ENCODE assay signal across 20 cellular contexts in the genomic region with DNA sequence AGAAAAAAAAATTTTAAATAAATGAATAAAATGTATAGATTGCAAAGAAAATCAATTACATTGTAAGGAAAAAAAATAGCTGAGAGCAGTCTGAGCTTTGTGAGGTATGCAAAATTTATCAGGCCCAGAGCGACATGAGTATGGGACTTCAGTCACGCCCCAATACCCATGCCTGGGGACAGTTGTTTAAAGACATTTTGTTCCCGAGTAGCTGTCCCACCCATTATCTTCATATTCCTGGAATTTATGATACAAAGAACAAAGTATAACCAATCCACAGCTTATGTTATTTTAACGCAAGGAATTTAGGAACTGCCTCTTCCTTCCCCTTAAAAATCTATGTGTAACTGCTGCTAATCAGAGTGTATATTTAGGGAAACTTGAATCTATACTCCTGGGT. TPM values are rescaled to one million over a fixed set of nuclear protein-coding genes. Genes with fewer than 3 reads are reported as not detected.
"Had no signal": no experiment of that assay in that cellular context is flagged by ENCODE, and none has a peak within 500 bp of the region (broad histone marks: within the 10 kb centered on the region; RNA-seq: fewer than 3 reads in every experiment).

No MANE protein-coding gene starts in this region.

- H3K4me1 ChIP-seq: prostate gland had no signal

- H3K4me1 Mint-ChIP-seq: activated T-helper 17 cell treated with anti-CD3 and anti-CD28 coated beads, Interleukin-2, amount 50 U/mL, for 72 hours had no signal

- H3K27ac Mint-ChIP-seq: activated naive CD4-positive, alpha-beta T cell treated with anti-CD3 and anti-CD28 coated beads for 36 hours; activated naive CD8-positive, alpha-beta T cell treated with anti-CD3 and anti-CD28 coated beads, Interleukin-2, amount 50 U/mL, for 24 hours; activated T-helper 17 cell treated with anti-CD3 and anti-CD28 coated beads, Interleukin-2, amount 50 U/mL, for 72 hours; endodermal cell; stimulated activated naive CD8-positive, alpha-beta T cell treated with anti-CD3 and anti-CD28 coated beads, Interleukin-15, amount 100 ng/mL, for 72 hours had no signal

- H3K36me3 ChIP-seq: gastroesophageal sphincter, heart right ventricle, prostate gland had no signal

- H3K4me3 Mint-ChIP-seq: stimulated activated naive CD8-positive, alpha-beta T cell treated with anti-CD3 and anti-CD28 coated beads, Interleukin-15, amount 100 ng/mL, for 72 hours had no signal

- H3K4me3 ChIP-seq: gastroesophageal sphincter, mucosa of descending colon, prostate gland had no signal

- DNase-seq: activated CD4-positive, CD25-positive, alpha-beta regulatory T cell treated with anti-CD3 and anti-CD28 coated beads, Interleukin-2, amount 50 U/mL, for 72 hours; activated naive CD4-positive, alpha-beta T cell treated with anti-CD3 and anti-CD28 coated beads for 36 hours; activated naive CD8-positive, alpha-beta T cell treated with anti-CD3 and anti-CD28 coated beads, Interleukin-2, amount 50 U/mL, for 24 hours; aorta; cerebellar nuclear complex; endodermal cell; heart right ventricle; left cardiac atrium; mucosa of descending colon; naive thymus-derived CD8-positive, alpha-beta T cell; occipital lobe; right cardiac atrium; stimulated activated naive CD8-positive, alpha-beta T cell treated with anti-CD3 and anti-CD28 coated beads, Interleukin-15, amount 100 ng/mL, for 72 hours; T-cell; T1000 had no signal

- H3K27me3 Mint-ChIP-seq: activated naive CD8-positive, alpha-beta T cell treated with anti-CD3 and anti-CD28 coated beads, Interleukin-2, amount 50 U/mL, for 24 hours had no signal

- H3K27me3 ChIP-seq: gastroesophageal sphincter, heart right ventricle had no signal

- H3K9me3 ChIP-seq: gastroesophageal sphincter, heart right ventricle, mucosa of descending colon, prostate gland had no signal

- H3K36me3 Mint-ChIP-seq: naive thymus-derived CD8-positive, alpha-beta T cell; T-cell had no signal

- H3K27ac ChIP-seq: gastroesophageal sphincter, heart right ventricle, prostate gland had no signal

- H3K9me3 Mint-ChIP-seq: activated naive CD4-positive, alpha-beta T cell treated with anti-CD3 and anti-CD28 coated beads for 36 hours; activated naive CD8-positive, alpha-beta T cell treated with anti-CD3 and anti-CD28 coated beads, Interleukin-2, amount 50 U/mL, for 24 hours; activated T-helper 17 cell treated with anti-CD3 and anti-CD28 coated beads, Interleukin-2, amount 50 U/mL, for 72 hours; endodermal cell; naive thymus-derived CD8-positive, alpha-beta T cell; stimulated activated naive CD8-positive, alpha-beta T cell treated with anti-CD3 and anti-CD28 coated beads, Interleukin-15, amount 100 ng/mL, for 72 hours; T-cell had no signal

RNA-seq across cellular contexts. Expression of a gene that starts 40.2 kb away (rescaled TPM):
- total RNA-seq: activated naive CD4-positive, alpha-beta T cell treated with anti-CD3 and anti-CD28 coated beads for 36 hours; activated T-helper 17 cell treated with anti-CD3 and anti-CD28 coated beads, Interleukin-2, amount 50 U/mL, for 72 hours; naive thymus-derived CD8-positive, alpha-beta T cell had no signal
- polyA plus RNA-seq: naive thymus-derived CD8-positive, alpha-beta T cell had no signal

RNA-seq across cellular contexts. Expression of a gene that starts 49.3 kb away (rescaled TPM):
- total RNA-seq: activated naive CD4-positive, alpha-beta T cell treated with anti-CD3 and anti-CD28 coated beads for 36 hours; activated T-helper 17 cell treated with anti-CD3 and anti-CD28 coated beads, Interleukin-2, amount 50 U/mL, for 72 hours; aorta; dermis microvascular lymphatic vessel endothelial cell; endodermal cell; gastroesophageal sphincter; naive thymus-derived CD8-positive, alpha-beta T cell; ureter had no signal
- polyA plus RNA-seq: aorta; naive thymus-derived CD8-positive, alpha-beta T cell had no signal
